In the genomic region with DNA sequence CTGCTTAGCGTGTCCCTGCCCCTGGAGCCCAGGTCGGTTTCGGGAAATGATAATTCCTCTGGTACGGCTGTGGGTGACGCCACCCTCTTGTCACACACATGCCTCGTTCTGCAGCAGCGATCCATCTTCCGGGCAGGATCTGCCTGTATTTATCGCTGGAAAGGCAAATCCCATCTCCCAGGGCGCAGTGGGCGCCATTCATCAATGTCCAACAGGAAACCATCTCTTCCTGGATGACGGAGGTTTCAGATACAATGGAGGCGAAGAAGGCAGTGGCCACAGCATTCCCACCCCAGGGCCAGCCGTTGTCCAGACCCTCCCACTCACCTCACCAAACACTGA, we compare ENCODE assay signal across 18 cellular contexts.
"Had no signal": no experiment of that assay in that cellular context is flagged by ENCODE, and none has a peak within 500 bp of the region (broad histone marks: within the 10 kb centered on the region; RNA-seq: fewer than 3 reads in every experiment).

No MANE protein-coding gene starts in this region.

- H3K27me3 Mint-ChIP-seq: activated CD4-positive, alpha-beta T cell treated with anti-CD3 and anti-CD28 coated beads for 36 hours had no signal

- H3K27me3 ChIP-seq: adrenal gland, body of pancreas, colonic mucosa, ovary, thyroid gland had no signal

- H3K27ac ChIP-seq: body of pancreas, colonic mucosa, gastroesophageal sphincter, hepatocyte, ovary, psoas muscle, stomach, thyroid gland had no signal

- H3K4me3 Mint-ChIP-seq: activated CD4-positive, alpha-beta T cell treated with anti-CD3 and anti-CD28 coated beads for 36 hours; activated naive CD8-positive, alpha-beta T cell treated with anti-CD3 and anti-CD28 coated beads for 36 hours; effector memory CD8-positive, alpha-beta T cell; nephron; stimulated activated naive B cell treated with anti-CD40 and anti-IgM and Interleukin-4, amounts not matched to agents 10 μg/mL and 1 μg/mL and 100 μg/mL, for 72 hours; T-helper 2 cell treated with Interferon-gamma antibody and Interleukin-4, amounts not matched to agents 5 μg/mL and 100 μg/mL, for 36 hours had no signal

- H3K4me1 ChIP-seq: adrenal gland, body of pancreas, colonic mucosa, gastroesophageal sphincter, psoas muscle had no signal

- H3K36me3 ChIP-seq: adrenal gland, colonic mucosa, gastroesophageal sphincter, ovary, stomach, thyroid gland had no signal

- H3K4me3 ChIP-seq: adrenal gland, body of pancreas, colonic mucosa, gastroesophageal sphincter, hepatocyte, ovary, psoas muscle, smooth muscle cell, stomach, thyroid gland had no signal

- H3K9me3 ChIP-seq: adrenal gland, body of pancreas, colonic mucosa, gastroesophageal sphincter, ovary, psoas muscle, stomach, thyroid gland had no signal

- H3K36me3 Mint-ChIP-seq: activated naive CD8-positive, alpha-beta T cell treated with anti-CD3 and anti-CD28 coated beads for 36 hours had no signal

- H3K27ac Mint-ChIP-seq: activated CD4-positive, alpha-beta T cell treated with anti-CD3 and anti-CD28 coated beads for 36 hours; activated naive CD8-positive, alpha-beta T cell treated with anti-CD3 and anti-CD28 coated beads for 36 hours; stimulated activated naive B cell treated with anti-CD40 and anti-IgM and Interleukin-4, amounts not matched to agents 10 μg/mL and 1 μg/mL and 100 μg/mL, for 72 hours; T-helper 2 cell treated with Interferon-gamma antibody and Interleukin-4, amounts not matched to agents 5 μg/mL and 100 μg/mL, for 36 hours had no signal

- H3K9me3 Mint-ChIP-seq: activated naive CD8-positive, alpha-beta T cell treated with anti-CD3 and anti-CD28 coated beads for 36 hours; effector memory CD8-positive, alpha-beta T cell had no signal

- DNase-seq: activated naive CD8-positive, alpha-beta T cell treated with anti-CD3 and anti-CD28 coated beads for 36 hours; colonic mucosa; mammary epithelial cell; ovary; psoas muscle; stimulated activated CD4-positive, alpha-beta T cell treated with anti-CD3 and anti-CD28 coated beads, Interleukin-1b, Interleukin-23, amount 100 ng/mL, for 48 hours; stimulated activated naive B cell treated with anti-CD40 and anti-IgM and Interleukin-4, amounts not matched to agents 10 μg/mL and 1 μg/mL and 100 μg/mL, for 72 hours; stomach had no signal
